34 cellular contexts compared by ENCODE assay signal in the genomic region with DNA sequence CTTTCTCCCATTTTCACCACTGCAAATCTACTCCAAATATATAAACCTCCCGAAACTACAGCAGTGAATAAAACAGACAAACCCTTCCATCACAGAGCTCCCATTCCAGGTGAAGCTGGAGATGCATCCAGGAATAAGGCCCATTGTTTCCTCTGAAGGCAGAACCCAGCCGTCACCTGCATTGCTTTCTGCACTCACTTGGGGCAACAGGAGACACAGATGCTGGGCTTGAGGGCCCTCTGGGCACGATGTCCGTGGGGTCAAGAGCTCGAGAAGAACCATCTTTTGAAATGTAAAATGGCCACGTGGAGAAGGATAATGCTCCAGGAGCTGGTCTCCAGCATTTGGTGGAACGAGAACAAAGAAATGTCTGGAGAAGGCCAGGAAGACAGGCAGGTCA.
"Had no signal": no experiment of that assay in that cellular context is flagged by ENCODE, and none has a peak within 500 bp of the region (broad histone marks: within the 10 kb centered on the region; RNA-seq: fewer than 3 reads in every experiment).

No MANE protein-coding gene starts in this region.

- H3K27ac Mint-ChIP-seq: activated B cell treated with CpG ODN at 0.5 μM for 24 hours; activated CD4-positive, alpha-beta memory T cell treated with anti-CD3 and anti-CD28 coated beads for 36 hours; activated CD8-positive, alpha-beta memory T cell treated with anti-CD3 and anti-CD28 coated beads, Interleukin-2, amount 10 ng/mL, durations not matched to agents 7 days and 5 days; activated CD8-positive, alpha-beta T cell treated with anti-CD3 and anti-CD28 coated beads, Interleukin-2, amount 10 ng/mL, durations not matched to agents 7 days and 5 days; activated naive CD4-positive, alpha-beta T cell treated with anti-CD3 and anti-CD28 coated beads for 36 hours; activated naive CD8-positive, alpha-beta T cell treated with anti-CD3 and anti-CD28 coated beads for 36 hours; activated naive CD8-positive, alpha-beta T cell treated with anti-CD3 and anti-CD28 coated beads, Interleukin-2, amount 50 U/mL, for 24 hours; activated T-helper 1 cell treated with anti-CD3 and anti-CD28 coated beads, Interleukin-12 subunit alpha, Interleukin-12 subunit beta, Interleukin-2, Interleukin-4 antibody, amounts not matched to agents 30 ng/mL and 10 ng/mL and 1 ng/mL, durations not matched to agents 14 hours and 24 hours and 36 hours; activated T-helper 2 cell treated with anti-CD3 and anti-CD28 coated beads, Interferon-gamma antibody, Interleukin-2, Interleukin-4, amounts not matched to agents 10 μg/mL and 5 μg/mL and 100 μg/mL, durations not matched to agents 14 hours and 24 hours and 36 hours; T-cell; T-helper 1 cell treated with Interleukin-12 subunit alpha and Interleukin-12 subunit beta and Interleukin-4 antibody, amounts not matched to agents 30 μg/mL and 1 μg/mL, for 36 hours; T-helper 2 cell treated with Interferon-gamma antibody and Interleukin-4, amounts not matched to agents 5 μg/mL and 100 μg/mL, for 36 hours had no signal

- H3K27ac ChIP-seq: adrenal gland, body of pancreas, colonic mucosa, esophagus muscularis mucosa, foreskin keratinocyte, gastrocnemius medialis, WERI-Rb-1 had no signal

- ATAC-seq: activated CD4-positive, CD25-positive, alpha-beta regulatory T cell treated with anti-CD3 and anti-CD28 coated beads, Interleukin-2, amount 50 U/mL, for 24 hours; activated CD8-positive, alpha-beta memory T cell treated with anti-CD3 and anti-CD28 coated beads, Interleukin-2, amount 10 ng/mL, durations not matched to agents 7 days and 5 days; activated CD8-positive, alpha-beta T cell treated with anti-CD3 and anti-CD28 coated beads, Interleukin-2, amount 10 ng/mL, durations not matched to agents 7 days and 5 days; activated naive CD8-positive, alpha-beta T cell treated with anti-CD3 and anti-CD28 coated beads, Interleukin-2, amount 50 U/mL, for 24 hours; body of pancreas; foreskin keratinocyte; gastrocnemius medialis; T-cell had no signal

- H3K9me3 ChIP-seq: adrenal gland, body of pancreas, colonic mucosa, esophagus muscularis mucosa, gastrocnemius medialis had no signal

- H3K4me1 ChIP-seq: adrenal gland, body of pancreas, colonic mucosa, esophagus muscularis mucosa, foreskin keratinocyte, gastrocnemius medialis had no signal

- H3K36me3 Mint-ChIP-seq: activated CD4-positive, alpha-beta memory T cell treated with anti-CD3 and anti-CD28 coated beads for 36 hours; activated CD8-positive, alpha-beta memory T cell treated with anti-CD3 and anti-CD28 coated beads, Interleukin-2, amount 10 ng/mL, durations not matched to agents 7 days and 5 days; activated naive CD4-positive, alpha-beta T cell treated with anti-CD3 and anti-CD28 coated beads, Interleukin-2, amount 50 U/mL, for 24 hours; activated naive CD8-positive, alpha-beta T cell treated with anti-CD3 and anti-CD28 coated beads for 36 hours; T-cell had no signal

- DNase-seq: activated B cell treated with CpG ODN at 0.5 μM for 24 hours; activated CD4-positive, alpha-beta memory T cell treated with anti-CD3 and anti-CD28 coated beads for 36 hours; activated CD4-positive, alpha-beta T cell treated with anti-CD3 and anti-CD28 coated beads for 48 hours; activated CD4-positive, alpha-beta T cell treated with anti-CD3 and anti-CD28 coated beads, Interleukin-2, amount 50 U/mL, for 1 hour; activated CD8-positive, alpha-beta memory T cell treated with anti-CD3 and anti-CD28 coated beads, Interleukin-2, amount 10 ng/mL, durations not matched to agents 7 days and 5 days; activated CD8-positive, alpha-beta memory T cell treated with anti-CD3 and anti-CD28 coated beads, Interleukin-2, amount 50 U/mL, for 4 hours; activated CD8-positive, alpha-beta T cell treated with anti-CD3 and anti-CD28 coated beads, Interleukin-2, amount 10 ng/mL, durations not matched to agents 7 days and 5 days; activated naive CD4-positive, alpha-beta T cell treated with anti-CD3 and anti-CD28 coated beads for 36 hours; activated naive CD8-positive, alpha-beta T cell treated with anti-CD3 and anti-CD28 coated beads for 36 hours; activated naive CD8-positive, alpha-beta T cell treated with anti-CD3 and anti-CD28 coated beads, Interleukin-2, amount 50 U/mL, for 24 hours; activated T-cell treated with anti-CD3 and anti-CD28 coated beads, Interleukin-2, amount 50 U/mL, for 1 hour; activated T-cell treated with anti-CD3 and anti-CD28 coated beads, Interleukin-2, amount 50 U/mL, for 48 hours; adrenal gland; amygdala; body of pancreas; central memory CD4-positive, alpha-beta T cell; cerebellar nuclear complex; colonic mucosa; effector CD8-positive, alpha-beta T cell; erythroblast; foreskin keratinocyte; gastrocnemius medialis; glutamatergic neuron; SW 1271; T-cell; T1000; WERI-Rb-1 had no signal

- H3K4me3 ChIP-seq: adrenal gland, body of pancreas, colonic mucosa, esophagus muscularis mucosa, gastrocnemius medialis had no signal

- H3K4me3 Mint-ChIP-seq: activated B cell treated with CpG ODN at 0.5 μM for 24 hours; activated CD4-positive, alpha-beta memory T cell treated with anti-CD3 and anti-CD28 coated beads for 36 hours; activated CD8-positive, alpha-beta memory T cell treated with anti-CD3 and anti-CD28 coated beads, Interleukin-2, amount 10 ng/mL, durations not matched to agents 7 days and 5 days; activated CD8-positive, alpha-beta T cell treated with anti-CD3 and anti-CD28 coated beads, Interleukin-2, amount 10 ng/mL, durations not matched to agents 7 days and 5 days; activated naive CD4-positive, alpha-beta T cell treated with anti-CD3 and anti-CD28 coated beads for 36 hours; activated naive CD4-positive, alpha-beta T cell treated with anti-CD3 and anti-CD28 coated beads, Interleukin-2, amount 50 U/mL, for 24 hours; activated naive CD8-positive, alpha-beta T cell treated with anti-CD3 and anti-CD28 coated beads for 36 hours; activated naive CD8-positive, alpha-beta T cell treated with anti-CD3 and anti-CD28 coated beads, Interleukin-2, amount 50 U/mL, for 24 hours; activated T-helper 1 cell treated with anti-CD3 and anti-CD28 coated beads, Interleukin-12 subunit alpha, Interleukin-12 subunit beta, Interleukin-2, Interleukin-4 antibody, amounts not matched to agents 30 ng/mL and 10 ng/mL and 1 ng/mL, durations not matched to agents 14 hours and 24 hours and 36 hours; T-cell; T-helper 1 cell treated with Interleukin-12 subunit alpha and Interleukin-12 subunit beta and Interleukin-4 antibody, amounts not matched to agents 30 μg/mL and 1 μg/mL, for 36 hours; T-helper 2 cell treated with Interferon-gamma antibody and Interleukin-4, amounts not matched to agents 5 μg/mL and 100 μg/mL, for 36 hours had no signal

- H3K27me3 ChIP-seq: adrenal gland, body of pancreas, colonic mucosa, foreskin keratinocyte, gastrocnemius medialis had no signal

- H3K36me3 ChIP-seq: adrenal gland, colonic mucosa, esophagus muscularis mucosa, gastrocnemius medialis, WERI-Rb-1 had no signal

- H3K9me3 Mint-ChIP-seq: activated CD4-positive, alpha-beta memory T cell treated with anti-CD3 and anti-CD28 coated beads for 36 hours; activated naive CD4-positive, alpha-beta T cell treated with anti-CD3 and anti-CD28 coated beads for 36 hours; activated naive CD4-positive, alpha-beta T cell treated with anti-CD3 and anti-CD28 coated beads, Interleukin-2, amount 50 U/mL, for 24 hours; activated naive CD8-positive, alpha-beta T cell treated with anti-CD3 and anti-CD28 coated beads for 36 hours; activated naive CD8-positive, alpha-beta T cell treated with anti-CD3 and anti-CD28 coated beads, Interleukin-2, amount 50 U/mL, for 24 hours; activated T-helper 2 cell treated with anti-CD3 and anti-CD28 coated beads, Interferon-gamma antibody, Interleukin-2, Interleukin-4, amounts not matched to agents 10 μg/mL and 5 μg/mL and 100 μg/mL, durations not matched to agents 14 hours and 24 hours and 36 hours; T-cell; T-helper 1 cell treated with Interleukin-12 subunit alpha and Interleukin-12 subunit beta and Interleukin-4 antibody, amounts not matched to agents 30 μg/mL and 1 μg/mL, for 36 hours; T-helper 2 cell treated with Interferon-gamma antibody and Interleukin-4, amounts not matched to agents 5 μg/mL and 100 μg/mL, for 36 hours had no signal

- H3K4me1 Mint-ChIP-seq: activated B cell treated with CpG ODN at 0.5 μM for 24 hours had no signal

- H3K27me3 Mint-ChIP-seq: activated naive CD4-positive, alpha-beta T cell treated with anti-CD3 and anti-CD28 coated beads, Interleukin-2, amount 50 U/mL, for 24 hours; activated naive CD8-positive, alpha-beta T cell treated with anti-CD3 and anti-CD28 coated beads for 36 hours; activated naive CD8-positive, alpha-beta T cell treated with anti-CD3 and anti-CD28 coated beads, Interleukin-2, amount 50 U/mL, for 24 hours had no signal
